Comparison of ENCODE assay signal across 7 cellular contexts in genomic region chr3:197394464-197395321, GRCh38.
A peak's percentile ranks its signal among the peaks of the same experiment; 100 is the strongest.
DNase-seq lines count a peak whose midpoint lies in the region; ATAC-seq and TF ChIP-seq lines count a peak whose summit lies in the region.

No MANE protein-coding gene starts in this region.

- H3K4me3 ChIP-seq in astrocyte of the cerebellum (ENCODE audit: low read depth, low read length) = no peak overlapping the region
- no peak overlapping the region for H3K4me3 ChIP-seq in lower lobe of right lung

- peaks cover 34% of the 10 kb centered on the region for H3K4me1 Mint-ChIP-seq in stimulated activated naive CD8-positive, alpha-beta T cell treated with anti-CD3 and anti-CD28 coated beads, Interleukin-15, amount 100 ng/mL, for 72 hours

- H3K27me3 Mint-ChIP-seq in stimulated activated naive CD8-positive, alpha-beta T cell treated with anti-CD3 and anti-CD28 coated beads, Interleukin-15, amount 100 ng/mL, for 72 hours = peaks cover 12% of the 10 kb centered on the region

- no peaks in the 10 kb centered on the region for H3K36me3 ChIP-seq in lower lobe of right lung

- H3K27ac Mint-ChIP-seq in stimulated activated naive CD8-positive, alpha-beta T cell treated with anti-CD3 and anti-CD28 coated beads, Interleukin-15, amount 100 ng/mL, for 72 hours = no peak overlapping the region

- no peaks in the 10 kb centered on the region for H3K27me3 ChIP-seq in lower lobe of right lung (ENCODE audit: low read depth)

- no peaks in the 10 kb centered on the region for H3K9me3 ChIP-seq in lower lobe of right lung

- no peak overlapping the region for H3K4me3 Mint-ChIP-seq in stimulated activated naive CD8-positive, alpha-beta T cell treated with anti-CD3 and anti-CD28 coated beads, Interleukin-15, amount 100 ng/mL, for 72 hours

- TF ChIP-seq CTCF in astrocyte of the cerebellum (IDR thresholded peaks at IDR 0.05; ENCODE audit: low read depth, low read length, missing control alignments) = no peak
- no peak for TF ChIP-seq CTCF in lower lobe of right lung (IDR thresholded peaks at IDR 0.05)

- no peaks in the 10 kb centered on the region for H3K9me3 Mint-ChIP-seq in stimulated activated naive CD8-positive, alpha-beta T cell treated with anti-CD3 and anti-CD28 coated beads, Interleukin-15, amount 100 ng/mL, for 72 hours

- no peaks in the 10 kb centered on the region for H3K4me1 ChIP-seq in lower lobe of right lung

- in situ Hi-C loops in astrocyte of the cerebellum (cut with HindIII; ENCODE audit: low sequenced_read_pairs) = no loop called here

- no peak overlapping the region for H3K27ac ChIP-seq in lower lobe of right lung

- ATAC-seq in GM19438 (IDR thresholded peaks at IDR 0.05; ENCODE audit: low read depth, unreplicated experiment) = peak; percentile 86
- ATAC-seq in lower lobe of right lung = peak; percentile 42 to 60
- ATAC-seq in stimulated activated naive CD8-positive, alpha-beta T cell treated with anti-CD3 and anti-CD28 coated beads, Interleukin-15, amount 100 ng/mL, for 72 hours = peak; percentile 92
- no peak for ATAC-seq in GM21360 (IDR thresholded peaks at IDR 0.05; ENCODE audit: unreplicated experiment)
- ATAC-seq in HG03139 (IDR thresholded peaks at IDR 0.05; ENCODE audit: unreplicated experiment) = no peak

- intact Hi-C loops in lower lobe of right lung (cut with DNase I) = no loop called here

- DNase-seq in HT1080 (ENCODE audit: low read depth) = peak; percentile 100
- peak; percentile 100 for DNase-seq in astrocyte of the cerebellum (ENCODE audit: low read depth)
- DNase-seq in lower lobe of right lung = no peak
- peak; percentile 25 to 48 for DNase-seq in stimulated activated naive CD8-positive, alpha-beta T cell treated with anti-CD3 and anti-CD28 coated beads, Interleukin-15, amount 100 ng/mL, for 72 hours

Comparison
In these comparisons a context has a peak if more than half of its experiments do, and no peak if none do; other contexts are left out.
1. ATAC-seq: peak in GM19438 (single experiment), lower lobe of right lung (2 of 2) and stimulated activated naive CD8-positive, alpha-beta T cell treated with anti-CD3 and anti-CD28 coated beads, Interleukin-15, amount 100 ng/mL, for 72 hours (single experiment); none in GM21360 (single experiment) and HG03139 (single experiment).